ENCODE assay signal across 25 cellular contexts in the genomic region with DNA sequence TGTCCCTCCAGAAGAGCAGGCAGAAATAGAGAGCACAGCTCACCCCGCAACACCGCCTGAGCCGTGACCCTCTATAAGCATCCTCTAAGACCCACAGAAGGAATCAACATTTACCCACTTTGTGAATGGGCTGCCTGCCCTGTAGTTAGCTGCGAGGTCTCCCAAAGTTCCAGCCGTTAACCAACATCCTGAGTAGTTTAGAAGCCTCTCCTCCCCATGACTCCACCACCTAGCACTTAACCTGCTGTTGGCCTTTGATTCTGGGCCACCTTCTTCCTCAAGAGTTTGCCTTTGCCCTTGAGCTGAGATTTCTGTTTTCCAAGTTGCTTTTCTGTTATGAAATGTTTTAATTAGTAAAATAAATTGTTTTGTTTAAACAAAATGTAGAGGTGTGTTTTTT.
DNase-seq lines count a peak whose midpoint lies in the region; ATAC-seq, FAIRE-seq and TF ChIP-seq lines count a peak whose summit lies in the region.
"Had no signal": no experiment of that assay in that cellular context is flagged by ENCODE, and none has a peak within 500 bp of the region (broad histone marks: within the 10 kb centered on the region; RNA-seq: fewer than 3 reads in every experiment).

No MANE protein-coding gene starts in this region.

- TF ChIP-seq RAD21 in A549 (conservative IDR thresholded peaks at IDR 0.05 in 1 of 2, IDR thresholded peaks at IDR 0.05 in 1 of 2), result no peak

- H3K4me1 Mint-ChIP-seq in T-helper 17 cell, result no peaks in the 10 kb centered on the region
- no peaks in the 10 kb centered on the region for H3K4me1 Mint-ChIP-seq in nephron progenitor cell
- H3K4me1 Mint-ChIP-seq: CD14-positive monocyte; CD8-positive, alpha-beta memory T cell had no signal

- no peak for TF ChIP-seq EP300 in A549 (IDR thresholded peaks at IDR 0.05)

- peaks cover 28% of the 10 kb centered on the region for H3K9me3 Mint-ChIP-seq in nephron progenitor cell
- H3K9me3 Mint-ChIP-seq: CD4-positive, alpha-beta T cell; CD8-positive, alpha-beta memory T cell had no signal

- H3K36me3 Mint-ChIP-seq in T-helper 17 cell (ENCODE audit: low read depth) (peaks cover 2% of the 10 kb centered on the region), nephron progenitor cell (ENCODE audit: low read depth) (peaks cover 5% of the 10 kb centered on the region)
- H3K36me3 Mint-ChIP-seq: CD14-positive monocyte; CD8-positive, alpha-beta memory T cell had no signal

- H3K9me3 ChIP-seq in A549, result no peaks in the 10 kb centered on the region
- no peaks in the 10 kb centered on the region for H3K9me3 ChIP-seq in T-helper 17 cell (ENCODE audit: control insufficient read depth, low read length, poor library complexity, severe bottlenecking)
- H3K9me3 ChIP-seq: BE2C, HAP-1 had no signal

- 59% methylated on average over 5 of the region's 5 CpGs for WGBS in A549 (ENCODE audit: missing lambda C conversion rate)
- WGBS in lower leg skin, 2 donors, result 90 to 92% methylated on average over 4 to 5 of the region's 5 CpGs

- H3K27ac ChIP-seq in A549, result no peak overlapping the region
- H3K27ac ChIP-seq: 22Rv1; BLaER1 treated with 17β-estradiol and CSF1 and Interleukin-3, amounts not matched to agents 10 nM and 100 nM; GM23248 had no signal

- H3K4me3 Mint-ChIP-seq in T-helper 17 cell (no peak overlapping the region), nephron progenitor cell (no peak overlapping the region)
- H3K4me3 Mint-ChIP-seq: CD14-positive monocyte; CD4-positive, alpha-beta T cell; CD8-positive, alpha-beta memory T cell; HFFc6 had no signal

- no peak for TF ChIP-seq CTCF in A549 (IDR thresholded peaks at IDR 0.05)
- no peak for TF ChIP-seq CTCF in nephron progenitor cell (IDR thresholded peaks at IDR 0.05)
- TF ChIP-seq CTCF in lower leg skin (IDR thresholded peaks at IDR 0.05), result no peak

- ATAC-seq in A549 (no peak), T-helper 17 cell (no peak), left colon (no peak)
- ATAC-seq: GM12878 had no signal

- CTCF ChIA-PET in A549 (lab: Yijun Ruan, JAX), result no interaction called here

- no peak overlapping the region for H3K4me3 ChIP-seq in A549
- no peak overlapping the region for H3K4me3 ChIP-seq in lower leg skin (ENCODE audit: low read depth, poor library complexity, severe bottlenecking)
- H3K4me3 ChIP-seq: BLaER1 treated with 17β-estradiol and CSF1 and Interleukin-3, amounts not matched to agents 10 nM and 100 nM; GM12878; GM23248; HAP-1 had no signal

- H3K27ac Mint-ChIP-seq in T-helper 17 cell (peak overlapping the region; percentile 73), nephron progenitor cell (peak overlapping the region; percentile 85)
- H3K27ac Mint-ChIP-seq: CD4-positive, alpha-beta T cell; CD8-positive, alpha-beta memory T cell; HFFc6 had no signal

- DNase-seq in A549 (ENCODE audit: low read depth in 1 of 2, low spot score in 1 of 2) (no peak), T-helper 17 cell (no peak), nephron progenitor cell (no peak), NCI-H524 (lab: John Stamatoyannopoulos, UW) (no peak), left colon (no peak), lower leg skin (ENCODE audit: low spot score in 2 of 2) (no peak)
- DNase-seq: ACHN; AML-193; BE2C; CD4-positive, alpha-beta T cell; CD8-positive, alpha-beta memory T cell; DMS 273 treated with DMSO at 0.1 percent for 48 hours; DMS79; EL; GDM1; GM23248; HFFc6 had no signal

- H3K4me2 ChIP-seq in A549, result no peak overlapping the region
- H3K4me2 ChIP-seq: BLaER1 treated with 17β-estradiol and CSF1 and Interleukin-3, amounts not matched to agents 10 nM and 100 nM had no signal

- no peak for TF ChIP-seq POLR2A in A549 (IDR thresholded peaks at IDR 0.05; ENCODE audit: low read length)
- TF ChIP-seq POLR2A in lower leg skin (IDR thresholded peaks at IDR 0.05), result no peak

- POLR2A ChIA-PET in A549 (lab: Yijun Ruan, JAX), result no interaction called here

- intact Hi-C loops in left colon (cut with DNase I, micrococcal nuclease), result no loop called here
- intact Hi-C loops in lower leg skin (cut with DNase I; ENCODE audit: low total_unique reads), result no loop called here

- H3K27me3 Mint-ChIP-seq in T-helper 17 cell, result no peaks in the 10 kb centered on the region
- peaks cover 10% of the 10 kb centered on the region for H3K27me3 Mint-ChIP-seq in nephron progenitor cell (ENCODE audit: low read depth, poor library complexity)
- H3K27me3 Mint-ChIP-seq: CD4-positive, alpha-beta T cell had no signal

- peak; percentile 32 for FAIRE-seq in A549 (lab: Jason Lieb, UNC)
- FAIRE-seq: A204.1, D721Med, GM12878, GM19239 had no signal

- no peaks in the 10 kb centered on the region for H3K4me1 ChIP-seq in A549
- H3K4me1 ChIP-seq: BE2C; BLaER1 treated with 17β-estradiol and CSF1 and Interleukin-3, amounts not matched to agents 10 nM and 100 nM; HAP-1 had no signal

TF ChIP-seq in A549, 52 proteins besides CTCF, POLR2A, EP300 and RAD21:
- TF ChIP-seq PHF8 (IDR thresholded peaks at IDR 0.05; ENCODE audit: borderline replicate concordance, low read depth) (no peak), TFCP2L1 (CRISPR knock-in tag; IDR thresholded peaks at IDR 0.05) (no peak), MYC (IDR thresholded peaks at IDR 0.05; ENCODE audit: borderline replicate concordance, low read length) (no peak), RFX5 (IDR thresholded peaks at IDR 0.05) (no peak), NPAS2 (CRISPR knock-in tag; IDR thresholded peaks at IDR 0.05; ENCODE audit: borderline replicate concordance) (no peak), PBX3 (IDR thresholded peaks at IDR 0.05) (no peak), CBX2 (IDR thresholded peaks at IDR 0.05; ENCODE audit: borderline replicate concordance, low read depth) (no peak), RNF2 (IDR thresholded peaks at IDR 0.05; ENCODE audit: borderline replicate concordance, low read depth) (no peak), HDAC2 (IDR thresholded peaks at IDR 0.05) (no peak), HOXB13 (CRISPR knock-in tag; IDR thresholded peaks at IDR 0.05; ENCODE audit: low read depth) (no peak), MAZ (IDR thresholded peaks at IDR 0.05; ENCODE audit: borderline replicate concordance, low read depth, low read length) (no peak), FOSL2 (IDR thresholded peaks at IDR 0.05) (no peak), FOSL2 (CRISPR knock-in tag; IDR thresholded peaks at IDR 0.05) (no peak), ZSCAN20 (CRISPR knock-in tag; IDR thresholded peaks at IDR 0.05) (no peak), CHD2 (IDR thresholded peaks at IDR 0.05; ENCODE audit: low read length, partially characterized antibody) (no peak), ZFP36 (IDR thresholded peaks at IDR 0.05; ENCODE audit: borderline replicate concordance, partially characterized antibody) (no peak)
- TF ChIP-seq, protein P1, sequence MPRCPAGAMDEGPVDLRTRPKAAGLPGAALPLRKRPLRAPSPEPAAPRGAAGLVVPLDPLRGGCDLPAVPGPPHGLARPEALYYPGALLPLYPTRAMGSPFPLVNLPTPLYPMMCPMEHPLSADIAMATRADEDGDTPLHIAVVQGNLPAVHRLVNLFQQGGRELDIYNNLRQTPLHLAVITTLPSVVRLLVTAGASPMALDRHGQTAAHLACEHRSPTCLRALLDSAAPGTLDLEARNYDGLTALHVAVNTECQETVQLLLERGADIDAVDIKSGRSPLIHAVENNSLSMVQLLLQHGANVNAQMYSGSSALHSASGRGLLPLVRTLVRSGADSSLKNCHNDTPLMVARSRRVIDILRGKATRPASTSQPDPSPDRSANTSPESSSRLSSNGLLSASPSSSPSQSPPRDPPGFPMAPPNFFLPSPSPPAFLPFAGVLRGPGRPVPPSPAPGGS (IDR thresholded peaks at IDR 0.05), result no peak
- TF ChIP-seq, protein P2, sequence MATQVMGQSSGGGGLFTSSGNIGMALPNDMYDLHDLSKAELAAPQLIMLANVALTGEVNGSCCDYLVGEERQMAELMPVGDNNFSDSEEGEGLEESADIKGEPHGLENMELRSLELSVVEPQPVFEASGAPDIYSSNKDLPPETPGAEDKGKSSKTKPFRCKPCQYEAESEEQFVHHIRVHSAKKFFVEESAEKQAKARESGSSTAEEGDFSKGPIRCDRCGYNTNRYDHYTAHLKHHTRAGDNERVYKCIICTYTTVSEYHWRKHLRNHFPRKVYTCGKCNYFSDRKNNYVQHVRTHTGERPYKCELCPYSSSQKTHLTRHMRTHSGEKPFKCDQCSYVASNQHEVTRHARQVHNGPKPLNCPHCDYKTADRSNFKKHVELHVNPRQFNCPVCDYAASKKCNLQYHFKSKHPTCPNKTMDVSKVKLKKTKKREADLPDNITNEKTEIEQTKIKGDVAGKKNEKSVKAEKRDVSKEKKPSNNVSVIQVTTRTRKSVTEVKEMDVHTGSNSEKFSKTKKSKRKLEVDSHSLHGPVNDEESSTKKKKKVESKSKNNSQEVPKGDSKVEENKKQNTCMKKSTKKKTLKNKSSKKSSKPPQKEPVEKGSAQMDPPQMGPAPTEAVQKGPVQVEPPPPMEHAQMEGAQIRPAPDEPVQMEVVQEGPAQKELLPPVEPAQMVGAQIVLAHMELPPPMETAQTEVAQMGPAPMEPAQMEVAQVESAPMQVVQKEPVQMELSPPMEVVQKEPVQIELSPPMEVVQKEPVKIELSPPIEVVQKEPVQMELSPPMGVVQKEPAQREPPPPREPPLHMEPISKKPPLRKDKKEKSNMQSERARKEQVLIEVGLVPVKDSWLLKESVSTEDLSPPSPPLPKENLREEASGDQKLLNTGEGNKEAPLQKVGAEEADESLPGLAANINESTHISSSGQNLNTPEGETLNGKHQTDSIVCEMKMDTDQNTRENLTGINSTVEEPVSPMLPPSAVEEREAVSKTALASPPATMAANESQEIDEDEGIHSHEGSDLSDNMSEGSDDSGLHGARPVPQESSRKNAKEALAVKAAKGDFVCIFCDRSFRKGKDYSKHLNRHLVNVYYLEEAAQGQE (IDR thresholded peaks at IDR 0.05), result no peak
